Comparison of ENCODE assay signal across 22 cellular contexts in genomic region chr13:46731535-46731934, GRCh38.
"Had no signal": no experiment of that assay in that cellular context is flagged by ENCODE, and none has a peak within 500 bp of the region (broad histone marks: within the 10 kb centered on the region; RNA-seq: fewer than 3 reads in every experiment).

No MANE protein-coding gene starts in this region.

- ATAC-seq: esophagus mucosa, gastrocnemius medialis, heart right ventricle, left cardiac atrium, left lung, left ventricle myocardium superior, lower lobe of right lung, mucosa of descending colon had no signal

- H3K9me3 Mint-ChIP-seq: mesothelial cell of epicardium, naive B cell had no signal

- DNase-seq: dermis blood vessel endothelial cell; dorsolateral prefrontal cortex; effector CD4-positive, alpha-beta T cell; effector memory CD4-positive, alpha-beta T cell; erythroblast; esophagus squamous epithelium; foreskin fibroblast; foreskin melanocyte; gastrocnemius medialis; glutamatergic neuron; head of caudate nucleus; heart right ventricle; hippocampal formation; left cardiac atrium; left lung; left ventricle myocardium superior; lower lobe of right lung; mesenchymal stem cell; mucosa of descending colon; naive B cell had no signal

- H3K4me3 Mint-ChIP-seq: mesothelial cell of epicardium, naive B cell had no signal

- H3K27ac Mint-ChIP-seq: mesothelial cell of epicardium, naive B cell had no signal

- H3K27me3 Mint-ChIP-seq: naive B cell had no signal

- H3K4me1 Mint-ChIP-seq: naive B cell had no signal
